In the genomic region with DNA sequence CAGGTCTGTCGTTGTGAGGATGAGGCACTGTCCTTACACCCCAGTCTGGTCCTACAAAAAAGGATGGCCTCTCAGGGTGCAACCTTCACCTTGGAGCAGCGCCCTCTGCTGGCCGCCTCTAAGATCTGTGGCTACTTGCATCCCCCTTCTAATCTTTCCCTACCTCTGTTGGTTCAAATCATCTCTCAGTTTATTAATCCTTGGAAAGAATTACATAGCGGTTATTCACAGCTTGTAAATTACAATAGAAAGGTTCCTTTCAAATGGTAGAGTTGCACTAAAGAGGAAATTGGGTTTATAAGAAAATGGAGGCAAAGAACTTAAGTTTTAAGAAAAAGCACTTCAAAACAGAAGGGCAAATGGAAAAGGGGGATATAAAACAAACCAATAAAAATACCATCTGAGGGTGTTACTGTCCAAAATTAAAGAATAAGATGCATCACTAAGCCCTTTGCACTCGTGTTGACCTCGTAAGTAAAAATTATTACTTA, we compare ENCODE assay signal across 8 cellular contexts.
DNase-seq lines count a peak whose midpoint lies in the region; ATAC-seq and TF ChIP-seq lines count a peak whose summit lies in the region.
"Not testable (repeated sequence)": the region's sequence is repeated elsewhere in the genome, so short reads cannot be mapped to it uniquely, and the experiment has no call there.

No MANE protein-coding gene starts in this region.

- peak; percentile 65 for ATAC-seq in GM19372 (IDR thresholded peaks at IDR 0.05; ENCODE audit: low read depth, unreplicated experiment)
- peak; percentile 98 for ATAC-seq in activated CD8-positive, alpha-beta T cell treated with anti-CD3 and anti-CD28 coated beads for 36 hours

- H3K36me3 Mint-ChIP-seq in activated CD8-positive, alpha-beta T cell treated with anti-CD3 and anti-CD28 coated beads for 36 hours (ENCODE audit: low read depth); MCF 10A (ENCODE audit: insufficient read depth, unreplicated experiment): not testable (repeated sequence)
- peaks cover 23% of the 10 kb centered on the region for H3K36me3 Mint-ChIP-seq in nephron (ENCODE audit: low read depth)

- H3K9me3 Mint-ChIP-seq in activated CD8-positive, alpha-beta T cell treated with anti-CD3 and anti-CD28 coated beads for 36 hours; MCF 10A (ENCODE audit: unreplicated experiment); nephron: not testable (repeated sequence)

- not testable (repeated sequence) for H3K4me1 Mint-ChIP-seq in activated CD8-positive, alpha-beta T cell treated with anti-CD3 and anti-CD28 coated beads for 36 hours (ENCODE audit: low read depth); MCF 10A (ENCODE audit: insufficient read depth, unreplicated experiment); nephron

- DNase-seq in AG09319 (ENCODE audit: extremely low read depth, low read depth): not testable (repeated sequence)
- DNase-seq in NB4 (ENCODE audit: low read depth) (peak; percentile 68), MCF 10A (ENCODE audit: unreplicated experiment) (peak; percentile 70), cardiac septum (ENCODE audit: low spot score) (peak; percentile 86)
- peak; percentile 90 for DNase-seq in activated CD8-positive, alpha-beta T cell treated with anti-CD3 and anti-CD28 coated beads for 36 hours
- peak; percentile 58 to 65 (median 60) for DNase-seq in stimulated activated CD4-positive, alpha-beta T cell treated with anti-CD3 and anti-CD28 coated beads, TNF-alpha, amount 100 ng/mL, for 4 hours (ENCODE audit: low read depth in 3 of 3)

- not testable (repeated sequence) for TF ChIP-seq POLR2A in NB4 (IDR thresholded peaks at IDR 0.05; ENCODE audit: extremely low read depth, insufficient read length)

- TF ChIP-seq CTCF in AG09319 (IDR thresholded peaks at IDR 0.05; ENCODE audit: low read depth, low read length) (peak; percentile 62), NB4 (IDR thresholded peaks at IDR 0.05; ENCODE audit: low read depth, low read length) (peak; percentile 63), MCF 10A (IDR thresholded peaks at IDR 0.05; ENCODE audit: unreplicated experiment) (peak; percentile 68), nephron (IDR thresholded peaks at IDR 0.05; ENCODE audit: unreplicated experiment in 3 of 3) (peak; percentile 52 to 58 (median 53))
- peak; percentile 64 for TF ChIP-seq CTCF in activated CD8-positive, alpha-beta T cell treated with anti-CD3 and anti-CD28 coated beads for 36 hours (IDR thresholded peaks at IDR 0.05)

- H3K4me3 Mint-ChIP-seq in activated CD8-positive, alpha-beta T cell treated with anti-CD3 and anti-CD28 coated beads for 36 hours; MCF 10A (ENCODE audit: unreplicated experiment); nephron: not testable (repeated sequence)

- H3K4me3 ChIP-seq in NB4 (ENCODE audit: low read depth, low read length): not testable (repeated sequence)

- not testable (repeated sequence) for H3K27ac Mint-ChIP-seq in activated CD8-positive, alpha-beta T cell treated with anti-CD3 and anti-CD28 coated beads for 36 hours; MCF 10A (ENCODE audit: low read depth, unreplicated experiment); nephron

- intact Hi-C loops in activated CD8-positive, alpha-beta T cell treated with anti-CD3 and anti-CD28 coated beads for 36 hours (cut with micrococcal nuclease); cardiac septum (cut with DNase I): not testable (repeated sequence)
- intact Hi-C loops in MCF 10A (cut with micrococcal nuclease): loop anchor here (2.0 kb wide), 1 partner anchor 164 kb away; no protein-coding TSS in a partner anchor

- BruUV-seq in MCF 10A (replicated peaks; lab: Mats Ljungman, UMichigan): not testable (repeated sequence)

- POLR2A ChIA-PET in activated CD8-positive, alpha-beta T cell treated with anti-CD3 and anti-CD28 coated beads for 36 hours (lab: Charles Lee): not testable (repeated sequence)
- POLR2A ChIA-PET in MCF 10A (lab: Yijun Ruan, JAX): interaction anchor here (1.3 kb wide), 1 partner anchor 160 kb away, joined by 3 read pairs; a partner anchor contains a TSS

- not testable (repeated sequence) for H3K27me3 Mint-ChIP-seq in activated CD8-positive, alpha-beta T cell treated with anti-CD3 and anti-CD28 coated beads for 36 hours
- peaks cover 12% of the 10 kb centered on the region for H3K27me3 Mint-ChIP-seq in MCF 10A (ENCODE audit: insufficient read depth, unreplicated experiment)
- H3K27me3 Mint-ChIP-seq in nephron (ENCODE audit: low read depth): peaks cover 22% of the 10 kb centered on the region

- CTCF ChIA-PET in activated CD8-positive, alpha-beta T cell treated with anti-CD3 and anti-CD28 coated beads for 36 hours (lab: Charles Lee): interaction anchor here (0.9 to 1.2 kb wide), 3 partner anchors 183 to 278 kb away, joined by 3 read pairs; no protein-coding TSS in a partner anchor
- CTCF ChIA-PET in MCF 10A (lab: Yijun Ruan, JAX): interaction anchor here (0.7 to 1.2 kb wide), 6 partner anchors 14 to 260 kb away, joined by 3 to 9 read pairs (median 4); a partner anchor contains a TSS
